In genomic region chr3:11706604-11707003, GRCh38 we compare ENCODE assay signal across 17 cellular contexts.
A peak's percentile ranks its signal among the peaks of the same experiment; 100 is the strongest.
DNase-seq lines count a peak whose midpoint lies in the region; ATAC-seq, FAIRE-seq and TF ChIP-seq lines count a peak whose summit lies in the region.
"Had no signal": no experiment of that assay in that cellular context is flagged by ENCODE, and none has a peak within 500 bp of the region (broad histone marks: within the 10 kb centered on the region; RNA-seq: fewer than 3 reads in every experiment).

No MANE protein-coding gene starts in this region.

- no peak for TF ChIP-seq CTCF in pancreas (IDR thresholded peaks at IDR 0.05)

- intact Hi-C loops in pancreas (cut with DNase I): no loop called here

- 73% methylated on average over 5 of the region's 5 CpGs for WGBS in pancreas, 2 donors

- 0 out of 2 replicates have a peak overlapping the region, but pooled peaks have one; percentile 10 for H3K9ac ChIP-seq in HUES48 (ENCODE audit: low read depth, low read length)

- DNase-seq in NCI-H524 treated with DMSO at 0.1 percent for 48 hours (lab: John Stamatoyannopoulos, UW) (peak; percentile 25), pancreas (no peak), immature natural killer cell (no peak), CD1c-positive myeloid dendritic cell (ENCODE audit: extremely low spot score) (no peak), NCI-H2196 (lab: John Stamatoyannopoulos, UW; ENCODE audit: unreplicated experiment) (no peak)
- DNase-seq: C1 segment of cervical spinal cord; CD4-positive, alpha-beta memory T cell; DMS79 treated with DMSO at 0.1 percent for 48 hours; EL; H7 had no signal

- ATAC-seq in esophagus mucosa: peak; percentile 79
- ATAC-seq in pancreas: peak in 3 of 4 donors; percentile 41 to 59 (median 43)
- ATAC-seq: GM23338 had no signal

- H3K4me1 ChIP-seq in HUES48 (ENCODE audit: control insufficient read depth, insufficient read depth, low read length) (peaks cover 13% of the 10 kb centered on the region), pancreas (peaks cover 0 to 5% (median 0%) of the 10 kb centered on the region in 3 donors)

- H3K27ac Mint-ChIP-seq in immature natural killer cell: no peak overlapping the region
- H3K27ac Mint-ChIP-seq: B cell; CD4-positive, alpha-beta memory T cell; GM23338 had no signal

- H3K27me3 ChIP-seq in HUES48 (ENCODE audit: control insufficient read depth, insufficient read depth, low read length) (no peaks in the 10 kb centered on the region), pancreas (no peaks in the 10 kb centered on the region)

- peaks cover 0 to 13% (median 12%) of the 10 kb centered on the region in 3 donors for H3K36me3 Mint-ChIP-seq in immature natural killer cell

- H3K9me3 ChIP-seq in HUES48 (ENCODE audit: control insufficient read depth, insufficient read depth, low read length) (peaks cover 4% of the 10 kb centered on the region; the same call in 1 of the 2 replicates), pancreas (no peaks in the 10 kb centered on the region)

- no peaks in the 10 kb centered on the region for H3K9me3 Mint-ChIP-seq in immature natural killer cell

- peaks cover 0 to 2% (median 2%) of the 10 kb centered on the region in 3 donors for H3K27me3 Mint-ChIP-seq in immature natural killer cell (ENCODE audit: low read depth in 3 of 3)
- H3K27me3 Mint-ChIP-seq: B cell; CD4-positive, alpha-beta memory T cell had no signal

- H3K36me3 ChIP-seq in HUES48 (ENCODE audit: control insufficient read depth, insufficient read depth, low read length) (no peaks in the 10 kb centered on the region), pancreas (no peaks in the 10 kb centered on the region)

- no peak overlapping the region for H3K4me3 Mint-ChIP-seq in immature natural killer cell
- H3K4me3 Mint-ChIP-seq: B cell; CD4-positive, alpha-beta memory T cell; GM23338 had no signal

- H3K4me1 Mint-ChIP-seq in immature natural killer cell: no peaks in the 10 kb centered on the region
- H3K4me1 Mint-ChIP-seq: B cell had no signal

- no peak overlapping the region for H3K27ac ChIP-seq in HUES48 (ENCODE audit: low read depth, low read length)
- no peak overlapping the region for H3K27ac ChIP-seq in pancreas

- H3K4me3 ChIP-seq in HUES48 (ENCODE audit: low read depth, low read length) (no peak overlapping the region), pancreas (no peak overlapping the region)
- H3K4me3 ChIP-seq: GM23338 had no signal

- no peak for FAIRE-seq in pancreas (lab: Jason Lieb, UNC)
- FAIRE-seq: A204.1, G401.6, GM12891 had no signal
